Comparison of ENCODE assay signal across 8 cellular contexts in genomic region chr17:75289832-75290337, GRCh38. TPM values are rescaled to one million over a fixed set of nuclear protein-coding genes. Genes with fewer than 3 reads are reported as not detected.
DNase-seq lines count a peak whose midpoint lies in the region; ATAC-seq and TF ChIP-seq lines count a peak whose summit lies in the region.

No MANE protein-coding gene starts in this region.

- H3K79me2 ChIP-seq in DND-41 (ENCODE audit: insufficient read depth, low read length) (peaks cover 34% of the 10 kb centered on the region), GM23248 (ENCODE audit: insufficient read depth) (no peaks in the 10 kb centered on the region)

- no peak for TF ChIP-seq POLR2A in tibial nerve (IDR thresholded peaks at IDR 0.05)

- H3F3A ChIP-seq in GM23248 (ENCODE audit: insufficient read depth), result no peaks in the 10 kb centered on the region

- H3K4me1 ChIP-seq in DND-41 (ENCODE audit: insufficient read depth, low read length) (peaks cover 24% of the 10 kb centered on the region), GM23248 (ENCODE audit: insufficient read depth) (no peaks in the 10 kb centered on the region), tibial nerve (peaks cover 0 to 14% (median 4%) of the 10 kb centered on the region in 4 donors)

- TF ChIP-seq EP300 in tibial nerve (IDR thresholded peaks at IDR 0.05), result no peak

- H3K4me1 Mint-ChIP-seq in activated T-cell treated with anti-CD3 and anti-CD28 coated beads, Interleukin-2, amount 50 U/mL, for 4 hours (ENCODE audit: low read depth), result peaks cover 28% of the 10 kb centered on the region

- peak overlapping the region; percentile 66 for H3K9ac ChIP-seq in DND-41 (ENCODE audit: low read depth, low read length)
- peak overlapping the region; percentile 88 for H3K9ac ChIP-seq in GM23248

- WGBS in GM23248 (ENCODE audit: low coverage in 1 of 2, low lambda C conversion rate in 2 of 2, missing lambda C conversion rate in 2 of 2), 2 experiments, result 2% methylated on average over 26 of the region's 26 CpGs
- 1% methylated on average over 26 of the region's 26 CpGs for WGBS in tibial nerve, 2 donors

- peaks cover 26% of the 10 kb centered on the region for H3K36me3 ChIP-seq in DND-41 (ENCODE audit: insufficient read depth, low read length)
- no peaks in the 10 kb centered on the region for H3K36me3 ChIP-seq in GM23248 (ENCODE audit: low read depth)
- peaks cover 0 to 19% (median 0%) of the 10 kb centered on the region in 3 donors for H3K36me3 ChIP-seq in tibial nerve

- no peaks in the 10 kb centered on the region for H3K27me3 Mint-ChIP-seq in activated T-cell treated with anti-CD3 and anti-CD28 coated beads, Interleukin-2, amount 50 U/mL, for 4 hours (ENCODE audit: low read depth)

- DNase-seq in DND-41, result peak; percentile 63
- DNase-seq in GM23248, result peak; percentile 85
- peak; percentile 31 for DNase-seq in NCI-H774 (lab: John Stamatoyannopoulos, UW)
- DNase-seq in activated T-cell treated with anti-CD3 and anti-CD28 coated beads, Interleukin-2, amount 50 U/mL, for 4 hours, result peak; percentile 68
- DNase-seq in fibroblast of pulmonary artery (ENCODE audit: low read depth), result peak; percentile 70
- peak; percentile 36 for DNase-seq in omental fat pad (ENCODE audit: low spot score)
- peak; percentile 54 to 58 for DNase-seq in tibial nerve (ENCODE audit: low spot score in 2 of 2)

- no peaks in the 10 kb centered on the region for H3K9me2 ChIP-seq in GM23248 (ENCODE audit: insufficient read depth)

- H3K9me3 Mint-ChIP-seq in activated T-cell treated with anti-CD3 and anti-CD28 coated beads, Interleukin-2, amount 50 U/mL, for 4 hours, result no peaks in the 10 kb centered on the region

- H3K27me3 ChIP-seq in DND-41 (ENCODE audit: insufficient read depth, low read length, poor library complexity) (no peaks in the 10 kb centered on the region), GM23248 (replicated peaks; ENCODE audit: insufficient read depth) (no peaks in the 10 kb centered on the region), tibial nerve (no peaks in the 10 kb centered on the region)

- H4K20me1 ChIP-seq in DND-41 (ENCODE audit: insufficient read depth, low read length), result no peaks in the 10 kb centered on the region; the same call in 1 of the 2 replicates
- H4K20me1 ChIP-seq in GM23248 (ENCODE audit: insufficient read depth), result no peaks in the 10 kb centered on the region

- ATAC-seq in DND-41 (ENCODE audit: insufficient read depth, low read depth) (no peak), omental fat pad (ENCODE audit: low FRiP score) (peak; percentile 5), HG03520 (IDR thresholded peaks at IDR 0.05; ENCODE audit: unreplicated experiment) (no peak)
- ATAC-seq in activated T-cell treated with anti-CD3 and anti-CD28 coated beads, Interleukin-2, amount 50 U/mL, for 4 hours, result peak; percentile 5 to 22

- peak overlapping the region; percentile 90 for H3K4me2 ChIP-seq in DND-41 (ENCODE audit: insufficient read depth, low read length)
- peak overlapping the region; percentile 77 for H3K4me2 ChIP-seq in GM23248 (ENCODE audit: unreplicated experiment)

- H3K27ac ChIP-seq in DND-41 (ENCODE audit: low read length), result peak overlapping the region; percentile 91
- peak overlapping the region; percentile 91 for H3K27ac ChIP-seq in GM23248
- H3K27ac ChIP-seq in tibial nerve, result peak overlapping the region; percentile 56 to 95 (median 93)

- H3K36me3 Mint-ChIP-seq in activated T-cell treated with anti-CD3 and anti-CD28 coated beads, Interleukin-2, amount 50 U/mL, for 4 hours (ENCODE audit: insufficient read depth), result peaks cover 14% of the 10 kb centered on the region

- H3K9me3 ChIP-seq in DND-41 (ENCODE audit: insufficient read depth, low read length, severe bottlenecking), result no peaks in the 10 kb centered on the region
- no peaks in the 10 kb centered on the region for H3K9me3 ChIP-seq in GM23248 (ENCODE audit: low read depth)
- H3K9me3 ChIP-seq in tibial nerve, result no peaks in the 10 kb centered on the region

- peak overlapping the region; percentile 98 for H3K4me3 Mint-ChIP-seq in activated T-cell treated with anti-CD3 and anti-CD28 coated beads, Interleukin-2, amount 50 U/mL, for 4 hours

- H2AFZ ChIP-seq in DND-41 (ENCODE audit: low read depth, low read length) (peak overlapping the region; percentile 87), GM23248 (peak overlapping the region; percentile 92)

- H3K4me3 ChIP-seq in DND-41 (ENCODE audit: low read depth in 1 of 2, low read length in 2 of 2) (peak overlapping the region; percentile 32 to 88; a peak in 3 of 4 replicates), GM23248 (peak overlapping the region; percentile 86), fibroblast of pulmonary artery (replicated peaks; ENCODE audit: low read depth, low read length) (peak overlapping the region; percentile 73), tibial nerve (peak overlapping the region; percentile 66 to 83 (median 72))

- in situ Hi-C loops in GM23248 (cut with MboI), result no loop called here

- TF ChIP-seq CTCF in DND-41 (IDR thresholded peaks at IDR 0.05; ENCODE audit: borderline replicate concordance, extremely low read depth, low read length, poor library complexity, severe bottlenecking) (peak; percentile 53), fibroblast of pulmonary artery (IDR thresholded peaks at IDR 0.05; ENCODE audit: low read length, missing control alignments) (peak; percentile 22), omental fat pad (IDR thresholded peaks at IDR 0.05) (no peak), tibial nerve (IDR thresholded peaks at IDR 0.05) (peak in 3 of 5 experiments; percentile 3 to 20 (median 17))

RNA-seq across cellular contexts. Expression of gene SLC25A19, which starts 0.7 kb away (rescaled TPM):
- total RNA-seq in GM23248 (2014; rRNA removed; shearing (Covaris generic)), result 6.2 and 16.9 TPM in 2 replicates
- polyA plus RNA-seq in GM23248 (2016; fragmentation: Nextera tagmentation; extraction: Ambion mirVana), result 6.7 and 6.8 TPM in 2 replicates
- total RNA-seq in activated T-cell treated with anti-CD3 and anti-CD28 coated beads, Interleukin-2, amount 50 U/mL, for 4 hours, result 100 to 1,000 TPM; 111 to 140 (median 134) TPM
- total RNA-seq in omental fat pad (10 to 100 TPM; 14.2 to 30.4 (median 19.5) TPM), tibial nerve (10 to 100 TPM; 16.7 to 23.1 (median 20.1) TPM)

RNA-seq across cellular contexts. Expression of gene MIF4GD, which starts 18.9 kb away (rescaled TPM):
- 10.7 and 33.1 TPM in 2 replicates for total RNA-seq in GM23248 (2014; rRNA removed; shearing (Covaris generic))
- 14.1 and 14.4 TPM in 2 replicates for polyA plus RNA-seq in GM23248 (2016; fragmentation: Nextera tagmentation; extraction: Ambion mirVana)
- total RNA-seq in activated T-cell treated with anti-CD3 and anti-CD28 coated beads, Interleukin-2, amount 50 U/mL, for 4 hours, result 10 to 100 TPM; 35.4 to 39.8 (median 38.4) TPM
- total RNA-seq in omental fat pad (10 to 100 TPM; 22.9 to 30.3 (median 24.3) TPM), tibial nerve (10 to 100 TPM; 18.4 to 53.1 (median 41.0) TPM)

RNA-seq across cellular contexts. Expression of gene MRPS7, which starts 28.2 kb away (rescaled TPM):
- 34.8 and 41.6 TPM in 2 replicates for total RNA-seq in GM23248 (2014; rRNA removed; shearing (Covaris generic))
- 87.6 and 87.8 TPM in 2 replicates for polyA plus RNA-seq in GM23248 (2016; fragmentation: Nextera tagmentation; extraction: Ambion mirVana)
- total RNA-seq in activated T-cell treated with anti-CD3 and anti-CD28 coated beads, Interleukin-2, amount 50 U/mL, for 4 hours, result 100 to 1,000 TPM; 131 to 167 (median 160) TPM
- 10 to 100 TPM; 27.1 to 48.3 (median 38.4) TPM for total RNA-seq in omental fat pad
- 10 to 100 TPM; 31.2 to 36.6 (median 33.6) TPM for total RNA-seq in tibial nerve

RNA-seq across cellular contexts. Expression of gene GGA3, which starts 28.5 kb away (rescaled TPM):
- total RNA-seq in GM23248 (2014; rRNA removed; shearing (Covaris generic)), result 5.9 and 12.1 TPM in 2 replicates
- polyA plus RNA-seq in GM23248 (2016; fragmentation: Nextera tagmentation; extraction: Ambion mirVana), result 15.2 and 16.0 TPM in 2 replicates
- total RNA-seq in activated T-cell treated with anti-CD3 and anti-CD28 coated beads, Interleukin-2, amount 50 U/mL, for 4 hours, result 10 to 100 TPM; 64.2 to 80.5 (median 71.2) TPM
- total RNA-seq in omental fat pad (10 to 100 TPM; 22.3 to 36.3 (median 30.5) TPM), tibial nerve (10 to 100 TPM; 45.5 to 66.0 (median 56.6) TPM)

Comparison
In these comparisons a context has a peak if more than half of its experiments do, and no peak if none do; other contexts are left out.
1. ATAC-seq: peak in activated T-cell treated with anti-CD3 and anti-CD28 coated beads, Interleukin-2, amount 50 U/mL, for 4 hours (2 of 2) and omental fat pad (single experiment); none in DND-41 (single experiment) and HG03520 (single experiment).
2. DNase-seq: peak in every context shown above with its lines; median percentile 85 in GM23248; 70 in fibroblast of pulmonary artery; 68 in activated T-cell treated with anti-CD3 and anti-CD28 coated beads, Interleukin-2, amount 50 U/mL, for 4 hours; 63 in DND-41; 56 in tibial nerve; 36 in omental fat pad; 31 in NCI-H774.
3. CTCF ChIP-seq: peak in DND-41 (single experiment), fibroblast of pulmonary artery (single experiment) and tibial nerve (3 of 5); none in omental fat pad (0 of 3).
4. Peak in every context shown above with its lines, with median percentiles within 50 percentile points of each other: H3K27ac ChIP-seq and H3K4me3 ChIP-seq.